ENCODE assay signal across 14 cellular contexts in genomic region chr3:196144383-196145105, GRCh38.
DNase-seq lines count a peak whose midpoint lies in the region; ATAC-seq, FAIRE-seq and TF ChIP-seq lines count a peak whose summit lies in the region.
"Had no signal": no experiment of that assay in that cellular context is flagged by ENCODE, and none has a peak within 500 bp of the region (broad histone marks: within the 10 kb centered on the region; RNA-seq: fewer than 3 reads in every experiment).

No MANE protein-coding gene starts in this region.

- H3K4me3 ChIP-seq in GM12878 = no peak overlapping the region

- no peak for TF ChIP-seq POLR2A in GM12878 (IDR thresholded peaks at IDR 0.05; ENCODE audit: low read depth, low read length)

- H3K79me2 ChIP-seq in GM12878 (ENCODE audit: control insufficient read depth, insufficient read depth, low read length) = no peaks in the 10 kb centered on the region

- intact Hi-C loops in GM12878 (cut with micrococcal nuclease; ENCODE audit: unreplicated experiment) = no loop called here

- DNase-seq in AG20443 (ENCODE audit: low spot score) = peak; percentile 76
- peak; percentile 31 for DNase-seq in GM04504 (ENCODE audit: low read depth)
- DNase-seq in GM12878 (ENCODE audit: low read depth, low spot score) = no peak
- peak; percentile 90 for DNase-seq in iris pigment epithelial cell (ENCODE audit: low read depth)
- DNase-seq in medulla oblongata (ENCODE audit: extremely low spot score) = no peak
- DNase-seq in HuH-7.5 (ENCODE audit: low spot score) = no peak
- DNase-seq in activated CD4-positive, alpha-beta T cell treated with anti-CD3 and anti-CD28 coated beads, Interleukin-2, amount 50 U/mL, for 4 hours = no peak
- DNase-seq: activated CD4-positive, alpha-beta T cell treated with anti-CD3 and anti-CD28 coated beads, Interleukin-2, amount 10 ng/mL, durations not matched to agents 7 days and 5 days; Calu3; NCI-H187 treated with DMSO at 0.1 percent for 48 hours; stimulated activated CD4-positive, alpha-beta T cell treated with anti-CD3 and anti-CD28 coated beads, Interleukin-4, amount 100 ng/mL, for 1 hour had no signal

- H2AFZ ChIP-seq in GM12878 (ENCODE audit: control insufficient read depth, low read depth, low read length) = no peak overlapping the region

- H3K36me3 ChIP-seq in GM12878 (ENCODE audit: control insufficient read depth in 2 of 2, insufficient read depth in 2 of 2, low read length in 1 of 2) = no peaks in the 10 kb centered on the region

- no peak for TF ChIP-seq RAD21 in GM12878 (IDR thresholded peaks at IDR 0.05; ENCODE audit: insufficient read depth, low read depth, low read length)

- POLR2A ChIA-PET in GM12878 (lab: Charles Lee) = interaction anchor here (0.7 kb wide), 1 partner anchor 15 kb away, joined by 3 read pairs; no protein-coding TSS in a partner anchor

- CTCF ChIA-PET in GM12878 (lab: Yijun Ruan, JAX) = no interaction called here

- no peaks in the 10 kb centered on the region for H3K27me3 ChIP-seq in GM12878 (replicated peaks in 1 of 2; ENCODE audit: control insufficient read depth in 2 of 2, insufficient read depth in 2 of 2, low read length in 1 of 2)

- no peaks in the 10 kb centered on the region for H4K20me1 ChIP-seq in GM12878 (ENCODE audit: control insufficient read depth, insufficient read depth)

- FAIRE-seq in GM12878 (lab: Jason Lieb, UNC) = no peak
- FAIRE-seq: GM19239 had no signal

- in situ Hi-C loops in GM12878 (cut with MboI) = no loop called here

- SMC1A ChIA-PET in GM12878 (lab: Charles Lee; ENCODE audit: uncharacterized antibody, unreplicated experiment) = interaction anchor here (1.1 kb wide), 1 partner anchor 72 kb away, joined by 5 read pairs; no protein-coding TSS in a partner anchor

- RAD21 ChIA-PET in GM12878 (lab: Charles Lee; ENCODE audit: unreplicated experiment) = interaction anchor here (1.4 kb wide), 1 partner anchor 35 kb away, joined by 3 read pairs; no protein-coding TSS in a partner anchor

- no peak for TF ChIP-seq CTCF in GM12878 (IDR thresholded peaks at IDR 0.05 in 2 of 3, conservative IDR thresholded peaks at IDR 0.05 in 1 of 3; ENCODE audit: control insufficient read depth in 2 of 3, extremely low read depth in 1 of 3, insufficient read depth in 1 of 3, low read depth in 3 of 3, low read length in 3 of 3)

- no peak overlapping the region for H3K9ac ChIP-seq in GM12878 (ENCODE audit: control insufficient read depth, insufficient read depth, low read length)
- H3K9ac ChIP-seq: KMS-11 had no signal

- ATAC-seq in GM12878 = no peak
- ATAC-seq in HG03039 (IDR thresholded peaks at IDR 0.05; ENCODE audit: unreplicated experiment) = no peak

- no peak overlapping the region for H3K27ac ChIP-seq in GM12878 (ENCODE audit: control insufficient read depth, insufficient read depth)
- H3K27ac ChIP-seq: KMS-11 had no signal

- WGBS in GM12878 (ENCODE audit: insufficient coverage, insufficient replicate concordance, low lambda C conversion rate, missing lambda C conversion rate) = 74% methylated on average over 17 of the region's 19 CpGs

- TF ChIP-seq EP300 in GM12878 (IDR thresholded peaks at IDR 0.05; ENCODE audit: borderline replicate concordance in 1 of 2, control insufficient read depth in 1 of 2, low read depth in 2 of 2, low read length in 2 of 2) = no peak

- no peak overlapping the region for H3K4me2 ChIP-seq in GM12878 (ENCODE audit: control insufficient read depth, insufficient read depth)
- H3K4me2 ChIP-seq: KMS-11 had no signal

- no TSS peak for BruUV-seq in GM12878 (replicated peaks; lab: Mats Ljungman, UMichigan)

- H3K9me3 ChIP-seq in GM12878 (replicated peaks; ENCODE audit: control insufficient read depth, insufficient read depth, low read length) = peaks cover 1% of the 10 kb centered on the region; the same call in 1 of the 3 replicates

- peaks cover 21% of the 10 kb centered on the region for H3K4me1 ChIP-seq in GM12878 (ENCODE audit: control insufficient read depth, insufficient read depth, low read length)

TF ChIP-seq in GM12878, 131 proteins besides CTCF, POLR2A, EP300 and RAD21:
- TF ChIP-seq MEF2B (IDR thresholded peaks at IDR 0.05; ENCODE audit: partially characterized antibody, poor library complexity, severe bottlenecking) = peak; percentile 16
- TF ChIP-seq SKIL (IDR thresholded peaks at IDR 0.05; ENCODE audit: low read depth, poor library complexity, severe bottlenecking) = no peak
TF ChIP-seq in GM12878: peak in this region for 1.

Comparison
In these comparisons a context has a peak if more than half of its experiments do, and no peak if none do; other contexts are left out.
1. DNase-seq: peak in AG20443 (single experiment), GM04504 (single experiment) and iris pigment epithelial cell (single experiment); none in GM12878 (single experiment), medulla oblongata (single experiment), HuH-7.5 (single experiment) and activated CD4-positive, alpha-beta T cell treated with anti-CD3 and anti-CD28 coated beads, Interleukin-2, amount 50 U/mL, for 4 hours (0 of 2).